20 cellular contexts compared by ENCODE assay signal in genomic region chr19:19743176-19743575, GRCh38. TPM values are rescaled to one million over a fixed set of nuclear protein-coding genes. Genes with fewer than 3 reads are reported as not detected.
A peak's percentile ranks its signal among the peaks of the same experiment; 100 is the strongest.
DNase-seq lines count a peak whose midpoint lies in the region; ATAC-seq and TF ChIP-seq lines count a peak whose summit lies in the region.
"Had no signal": no experiment of that assay in that cellular context is flagged by ENCODE, and none has a peak within 500 bp of the region (broad histone marks: within the 10 kb centered on the region; RNA-seq: fewer than 3 reads in every experiment).

No MANE protein-coding gene starts in this region.

- no peak overlapping the region for H3K4me2 ChIP-seq in SK-N-SH
- H3K4me2 ChIP-seq in Karpas-422 (ENCODE audit: low read depth, low read length, poor library complexity, severe bottlenecking), result no peak overlapping the region
- H3K4me2 ChIP-seq: BLaER1 treated with 17β-estradiol and CSF1 and Interleukin-3, amounts not matched to agents 10 nM and 100 nM; GM23338 had no signal

- H3F3A ChIP-seq in SK-N-SH (replicated peaks; ENCODE audit: insufficient read depth), result no peaks in the 10 kb centered on the region

- H3K9me3 ChIP-seq in SK-N-SH (no peaks in the 10 kb centered on the region), Karpas-422 (ENCODE audit: low read length) (no peaks in the 10 kb centered on the region)

- H3K79me2 ChIP-seq in SK-N-SH (ENCODE audit: insufficient read depth) (no peaks in the 10 kb centered on the region), Karpas-422 (ENCODE audit: low read length) (no peaks in the 10 kb centered on the region)

- no peaks in the 10 kb centered on the region for H3K9me3 Mint-ChIP-seq in activated T-cell treated with anti-CD3 and anti-CD28 coated beads, Interleukin-2, amount 50 U/mL, for 24 hours
- H3K9me3 Mint-ChIP-seq in progenitor cell of endocrine pancreas (ENCODE audit: low read depth), result no peaks in the 10 kb centered on the region
- H3K9me3 Mint-ChIP-seq: CD4-positive, alpha-beta T cell; CD8-positive, alpha-beta memory T cell had no signal

- 41% methylated on average over 6 of the region's 6 CpGs for WGBS in SK-N-SH (ENCODE audit: low lambda C conversion rate)

- H3K27ac Mint-ChIP-seq in activated T-cell treated with anti-CD3 and anti-CD28 coated beads, Interleukin-2, amount 50 U/mL, for 24 hours, result no peak overlapping the region
- H3K27ac Mint-ChIP-seq in progenitor cell of endocrine pancreas, result no peak overlapping the region
- H3K27ac Mint-ChIP-seq: CD14-positive monocyte; CD4-positive, alpha-beta T cell; GM23338; HFFc6 had no signal

- H3K27ac ChIP-seq in SK-N-SH (ENCODE audit: low read depth in 2 of 2, low read length in 1 of 2) (no peak overlapping the region), Karpas-422 (ENCODE audit: low read length) (no peak overlapping the region)
- H3K27ac ChIP-seq: 22Rv1; BLaER1 treated with 17β-estradiol and CSF1 and Interleukin-3, amounts not matched to agents 10 nM and 100 nM had no signal

- H3K27me3 ChIP-seq in SK-N-SH (ENCODE audit: insufficient read depth) (no peaks in the 10 kb centered on the region), Karpas-422 (ENCODE audit: low read length) (no peaks in the 10 kb centered on the region)
- H3K27me3 ChIP-seq: BE2C; BLaER1 treated with 17β-estradiol and CSF1 and Interleukin-3, amounts not matched to agents 10 nM and 100 nM had no signal

- H3K9me2 ChIP-seq in SK-N-SH (no peaks in the 10 kb centered on the region), Karpas-422 (replicated peaks; ENCODE audit: insufficient read depth, low read length) (no peaks in the 10 kb centered on the region)

- DNase-seq in SK-N-SH (peak; percentile 6), AG08396 (ENCODE audit: low spot score) (peak; percentile 1), Karpas-422 (peak; percentile 39), progenitor cell of endocrine pancreas (ENCODE audit: low spot score, unreplicated experiment) (no peak)
- DNase-seq in activated T-cell treated with anti-CD3 and anti-CD28 coated beads, Interleukin-2, amount 50 U/mL, for 24 hours, result no peak
- DNase-seq: AML-193; BE2C; CD4-positive, alpha-beta T cell; CD8-positive, alpha-beta memory T cell; DMS 273 treated with DMSO at 0.1 percent for 48 hours; DMS79; EL; GF-D8; HFFc6 had no signal

- H3K4me3 ChIP-seq in SK-N-SH (ENCODE audit: low read depth in 2 of 2, low read length in 1 of 2), result no peak overlapping the region
- H3K4me3 ChIP-seq in Karpas-422 (ENCODE audit: low read length), result no peak overlapping the region
- H3K4me3 ChIP-seq: BLaER1 treated with 17β-estradiol and CSF1 and Interleukin-3, amounts not matched to agents 10 nM and 100 nM; GM23338; HAP-1 had no signal

- H3K36me3 ChIP-seq in SK-N-SH (replicated peaks in 1 of 2; ENCODE audit: control insufficient read depth in 1 of 2, insufficient read depth in 2 of 2, low read length in 1 of 2) (no peaks in the 10 kb centered on the region), Karpas-422 (ENCODE audit: insufficient read depth, low read length) (no peaks in the 10 kb centered on the region)
- H3K36me3 ChIP-seq: BE2C; BLaER1 treated with 17β-estradiol and CSF1 and Interleukin-3, amounts not matched to agents 10 nM and 100 nM; HAP-1 had no signal

- H3K4me3 Mint-ChIP-seq in activated T-cell treated with anti-CD3 and anti-CD28 coated beads, Interleukin-2, amount 50 U/mL, for 24 hours, result no peak overlapping the region
- H3K4me3 Mint-ChIP-seq in progenitor cell of endocrine pancreas (ENCODE audit: low read depth), result no peak overlapping the region
- H3K4me3 Mint-ChIP-seq: CD14-positive monocyte; CD4-positive, alpha-beta T cell; CD8-positive, alpha-beta memory T cell; GM23338; HFFc6 had no signal

- POLR2A ChIA-PET in SK-N-SH (lab: Yijun Ruan, JAX), result no interaction called here

- TF ChIP-seq EP300 in SK-N-SH (IDR thresholded peaks at IDR 0.05; ENCODE audit: borderline replicate concordance in 1 of 2, low read depth in 1 of 2, low read length in 1 of 2), result no peak

- no peak for ATAC-seq in SK-N-SH treated with all-trans-retinoic acid at 6 μM for 48 hours
- ATAC-seq: GM23338 had no signal

- H4K20me1 ChIP-seq in SK-N-SH (ENCODE audit: insufficient read depth) (no peaks in the 10 kb centered on the region), Karpas-422 (ENCODE audit: insufficient read depth, low read depth, low read length) (no peaks in the 10 kb centered on the region)
- H4K20me1 ChIP-seq: BLaER1 treated with 17β-estradiol and CSF1 and Interleukin-3, amounts not matched to agents 10 nM and 100 nM had no signal

- no peaks in the 10 kb centered on the region for H3K36me3 Mint-ChIP-seq in activated T-cell treated with anti-CD3 and anti-CD28 coated beads, Interleukin-2, amount 50 U/mL, for 24 hours (ENCODE audit: low read depth)
- no peaks in the 10 kb centered on the region for H3K36me3 Mint-ChIP-seq in progenitor cell of endocrine pancreas (ENCODE audit: insufficient read depth)
- H3K36me3 Mint-ChIP-seq: CD14-positive monocyte; CD8-positive, alpha-beta memory T cell had no signal

- no peaks in the 10 kb centered on the region for H3K27me3 Mint-ChIP-seq in activated T-cell treated with anti-CD3 and anti-CD28 coated beads, Interleukin-2, amount 50 U/mL, for 24 hours
- peaks cover 8% of the 10 kb centered on the region for H3K27me3 Mint-ChIP-seq in progenitor cell of endocrine pancreas
- H3K27me3 Mint-ChIP-seq: CD4-positive, alpha-beta T cell; CD8-positive, alpha-beta memory T cell had no signal

- no peaks in the 10 kb centered on the region for H3K4me1 ChIP-seq in SK-N-SH (ENCODE audit: control insufficient read depth in 1 of 2, insufficient read depth in 2 of 2, low read depth in 1 of 2, low read length in 1 of 2)
- no peaks in the 10 kb centered on the region for H3K4me1 ChIP-seq in Karpas-422 (ENCODE audit: low read length)
- H3K4me1 ChIP-seq: BE2C; BLaER1 treated with 17β-estradiol and CSF1 and Interleukin-3, amounts not matched to agents 10 nM and 100 nM; HAP-1 had no signal

- H3K9ac ChIP-seq in SK-N-SH (no peak overlapping the region), Karpas-422 (ENCODE audit: low read length) (no peak overlapping the region)
- H3K9ac ChIP-seq: BLaER1 treated with 17β-estradiol and CSF1 and Interleukin-3, amounts not matched to agents 10 nM and 100 nM had no signal

- H3K4me1 Mint-ChIP-seq in activated T-cell treated with anti-CD3 and anti-CD28 coated beads, Interleukin-2, amount 50 U/mL, for 24 hours (ENCODE audit: low read depth), result no peaks in the 10 kb centered on the region
- no peaks in the 10 kb centered on the region for H3K4me1 Mint-ChIP-seq in progenitor cell of endocrine pancreas (ENCODE audit: low read depth)
- H3K4me1 Mint-ChIP-seq: CD14-positive monocyte; CD8-positive, alpha-beta memory T cell; GM23338 had no signal

- CTCF ChIA-PET in SK-N-SH (lab: Yijun Ruan, JAX), result no interaction called here

- TF ChIP-seq CTCF in SK-N-SH (IDR thresholded peaks at IDR 0.05) (no peak), progenitor cell of endocrine pancreas (IDR thresholded peaks at IDR 0.05; ENCODE audit: unreplicated experiment) (no peak)

- no peak for TF ChIP-seq RAD21 in SK-N-SH (IDR thresholded peaks at IDR 0.05; ENCODE audit: low read length)

- H2AFZ ChIP-seq in SK-N-SH (ENCODE audit: low read depth) (no peak overlapping the region), Karpas-422 (ENCODE audit: low read length) (no peak overlapping the region)
- H2AFZ ChIP-seq: GM23338 had no signal

TF ChIP-seq in SK-N-SH, 30 proteins besides CTCF, POLR2A, EP300 and RAD21 (continues in another document):
- TF ChIP-seq SMC3 (IDR thresholded peaks at IDR 0.05; ENCODE audit: low read depth, low read length), result no peak
- TF ChIP-seq EZH2phosphoT487 (IDR thresholded peaks at IDR 0.05; ENCODE audit: borderline replicate concordance, low read depth), result no peak
- TF ChIP-seq, protein P1, sequence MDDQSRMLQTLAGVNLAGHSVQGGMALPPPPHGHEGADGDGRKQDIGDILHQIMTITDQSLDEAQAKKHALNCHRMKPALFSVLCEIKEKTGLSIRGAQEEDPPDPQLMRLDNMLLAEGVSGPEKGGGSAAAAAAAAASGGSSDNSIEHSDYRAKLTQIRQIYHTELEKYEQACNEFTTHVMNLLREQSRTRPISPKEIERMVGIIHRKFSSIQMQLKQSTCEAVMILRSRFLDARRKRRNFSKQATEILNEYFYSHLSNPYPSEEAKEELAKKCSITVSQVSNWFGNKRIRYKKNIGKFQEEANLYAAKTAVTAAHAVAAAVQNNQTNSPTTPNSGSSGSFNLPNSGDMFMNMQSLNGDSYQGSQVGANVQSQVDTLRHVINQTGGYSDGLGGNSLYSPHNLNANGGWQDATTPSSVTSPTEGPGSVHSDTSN (IDR thresholded peaks at IDR 0.05), result no peak

TF ChIP-seq in SK-N-SH treated with all-trans-retinoic acid at 6 μM for 48 hours, 23 proteins besides CTCF, POLR2A, EP300 and RAD21:
- TF ChIP-seq ZFP30 (CRISPR knock-in tag; IDR thresholded peaks at IDR 0.05), result no peak

RNA-seq across cellular contexts. Expression of gene ZNF14, which starts 10.3 kb away (rescaled TPM):
- polyA plus RNA-seq in SK-N-SH (2012; rRNA removed), result 1.1 and 1.7 TPM in 2 replicates
- polyA plus RNA-seq in SK-N-SH (2012; cell fraction: cytosol; rRNA removed), result 1.6 TPM in 2 replicates
- 1.1 and 1.7 TPM in 2 replicates for polyA plus RNA-seq in SK-N-SH (2012; cell fraction: nucleus; rRNA removed)
- 9.2 and 12.1 TPM in 2 replicates for total RNA-seq in Karpas-422 (2014; rRNA removed; shearing (Covaris generic); ENCODE audit: low replicate concordance)
- total RNA-seq in progenitor cell of endocrine pancreas, result 10.5 and 12.4 TPM in 2 replicates

Comparison
In these comparisons a context has a peak if more than half of its experiments do, and no peak if none do; other contexts are left out.
1. DNase-seq: peak in SK-N-SH (single experiment), AG08396 (single experiment) and Karpas-422 (single experiment); none in activated T-cell treated with anti-CD3 and anti-CD28 coated beads, Interleukin-2, amount 50 U/mL, for 24 hours (single experiment) and progenitor cell of endocrine pancreas (single experiment).